Comparison of ENCODE assay signal across 13 cellular contexts in the genomic region with DNA sequence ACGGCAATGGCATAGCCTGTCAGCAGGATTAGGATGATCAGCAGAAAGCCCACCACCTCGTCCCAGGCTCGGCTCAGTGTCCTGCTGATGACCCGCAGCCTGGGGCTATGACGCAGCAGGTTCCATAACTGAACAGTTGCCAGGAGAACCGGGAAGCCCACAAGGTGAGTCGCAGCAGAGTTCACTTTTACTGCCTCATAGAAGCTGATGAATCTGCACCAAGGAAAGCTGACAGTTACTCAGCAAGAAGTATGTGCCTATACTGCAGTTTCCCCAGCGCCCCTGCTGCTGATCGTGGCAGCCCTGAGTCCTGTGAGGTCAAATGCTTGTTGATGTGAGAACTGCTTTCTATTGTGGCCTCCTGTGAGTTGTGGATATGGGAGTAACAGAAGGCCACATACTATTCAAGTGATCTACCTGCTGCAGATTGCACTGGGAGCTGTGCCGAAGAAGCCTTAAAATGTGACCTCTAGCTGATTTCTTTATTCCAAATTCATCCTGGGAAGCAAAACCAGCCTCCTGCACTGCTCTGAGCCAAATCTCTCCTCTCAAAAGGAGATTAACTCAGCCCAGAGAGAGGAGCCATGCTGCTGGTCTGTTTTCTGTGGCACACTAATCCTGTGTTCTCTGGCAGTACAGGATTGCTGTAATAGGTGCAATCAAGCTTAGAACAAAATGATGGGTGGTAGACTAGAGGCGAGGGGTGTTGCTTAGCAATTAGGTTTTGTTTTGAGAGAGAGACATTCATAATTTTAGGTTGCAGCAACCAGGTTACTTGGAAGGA. TPM values are rescaled to one million over a fixed set of nuclear protein-coding genes. Genes with fewer than 3 reads are reported as not detected.
DNase-seq lines count a peak whose midpoint lies in the region; FAIRE-seq and TF ChIP-seq lines count a peak whose summit lies in the region.
"Had no signal": no experiment of that assay in that cellular context is flagged by ENCODE, and none has a peak within 500 bp of the region (broad histone marks: within the 10 kb centered on the region; RNA-seq: fewer than 3 reads in every experiment).

No MANE protein-coding gene starts in this region.

- CTCF ChIA-PET in HEK293 (lab: Yijun Ruan, JAX), result no interaction called here
- CTCF ChIA-PET in MCF 10A (lab: Yijun Ruan, JAX), result interaction anchor here (0.6 to 1.9 kb wide), 4 partner anchors 21 to 52 kb away, joined by 3 to 10 read pairs (median 4); no protein-coding TSS in a partner anchor

- DNase-seq in AG10803 (ENCODE audit: low read depth), result peak; percentile 37
- peak; percentile 8 for DNase-seq in MCF 10A (ENCODE audit: unreplicated experiment)
- DNase-seq in effector CD4-positive, alpha-beta T cell, result no peak
- DNase-seq in vagina (ENCODE audit: extremely low spot score in 2 of 2), result no peak
- no peak for DNase-seq in small intestine
- no peak for DNase-seq in SW480 (ENCODE audit: low spot score)
- DNase-seq: activated naive CD8-positive, alpha-beta T cell treated with anti-CD3 and anti-CD28 coated beads for 36 hours; DMS153; NCI-H748 treated with DMSO at 0.1 percent for 48 hours; trophoblast cell had no signal

- H3K9me3 ChIP-seq in HEK293 (ENCODE audit: control insufficient read depth, insufficient read depth, low read depth, low read length), result no peaks in the 10 kb centered on the region
- no peaks in the 10 kb centered on the region for H3K9me3 ChIP-seq in muscle layer of colon (ENCODE audit: low read length)
- no peaks in the 10 kb centered on the region for H3K9me3 ChIP-seq in vagina
- H3K9me3 ChIP-seq in small intestine (ENCODE audit: control insufficient read depth, low read depth), result no peaks in the 10 kb centered on the region

- BruUV-seq in MCF 10A (replicated peaks; lab: Mats Ljungman, UMichigan), result no TSS peak

- H3K36me3 ChIP-seq in HEK293 (ENCODE audit: control insufficient read depth in 2 of 2, insufficient read depth in 1 of 2, low read length in 2 of 2) (peaks cover 22 to 54% of the 10 kb centered on the region in 2 experiments), muscle layer of colon (ENCODE audit: insufficient read depth, low read length) (peaks cover 4% of the 10 kb centered on the region), vagina (peaks cover 0 to under 1% of the 10 kb centered on the region in 2 donors), small intestine (ENCODE audit: control insufficient read depth in 2 of 2, insufficient read depth in 2 of 2, low read length in 2 of 2) (peaks cover under 1 to 4% of the 10 kb centered on the region in 2 donors)

- no peak overlapping the region for H3K27ac Mint-ChIP-seq in MCF 10A (ENCODE audit: low read depth, unreplicated experiment)
- H3K27ac Mint-ChIP-seq: activated naive CD8-positive, alpha-beta T cell treated with anti-CD3 and anti-CD28 coated beads for 36 hours had no signal

- H3K4me3 ChIP-seq in AG10803 (ENCODE audit: low read length) (no peak overlapping the region), HEK293 (ENCODE audit: low read depth, low read length) (no peak overlapping the region), muscle layer of colon (ENCODE audit: low read depth in 1 of 2, low read length in 2 of 2) (no peak overlapping the region), vagina (no peak overlapping the region), small intestine (ENCODE audit: low read depth in 1 of 2, low read length in 2 of 2) (no peak overlapping the region)

- H3K4me1 Mint-ChIP-seq in MCF 10A (ENCODE audit: insufficient read depth, unreplicated experiment), result peaks cover 7% of the 10 kb centered on the region

- H3K27me3 ChIP-seq in muscle layer of colon (ENCODE audit: control insufficient read depth in 1 of 2, insufficient read depth in 2 of 2, low read length in 2 of 2) (no peaks in the 10 kb centered on the region), vagina (no peaks in the 10 kb centered on the region), small intestine (ENCODE audit: control insufficient read depth in 2 of 2, insufficient read depth in 2 of 2, low read length in 2 of 2) (no peaks in the 10 kb centered on the region)

- TF ChIP-seq CTCF in AG10803 (conservative IDR thresholded peaks at IDR 0.05; ENCODE audit: low read length), result no peak
- no peak for TF ChIP-seq CTCF in HEK293 (tag by site-specific recombination; IDR thresholded peaks at IDR 0.05)
- no peak for TF ChIP-seq CTCF in MCF 10A (IDR thresholded peaks at IDR 0.05; ENCODE audit: unreplicated experiment)
- TF ChIP-seq CTCF in vagina (IDR thresholded peaks at IDR 0.05), result no peak

- no peak overlapping the region for H3K4me3 Mint-ChIP-seq in MCF 10A (ENCODE audit: unreplicated experiment)
- H3K4me3 Mint-ChIP-seq: activated naive CD8-positive, alpha-beta T cell treated with anti-CD3 and anti-CD28 coated beads for 36 hours had no signal

- H3K27me3 Mint-ChIP-seq in MCF 10A (ENCODE audit: insufficient read depth, unreplicated experiment), result no peaks in the 10 kb centered on the region
- H3K27me3 Mint-ChIP-seq: activated naive CD8-positive, alpha-beta T cell treated with anti-CD3 and anti-CD28 coated beads for 36 hours had no signal

- intact Hi-C loops in MCF 10A (cut with micrococcal nuclease) (no loop called here), vagina (cut with DNase I) (no loop called here)

- H3K36me3 Mint-ChIP-seq in MCF 10A (ENCODE audit: insufficient read depth, unreplicated experiment), result peaks cover 39% of the 10 kb centered on the region

- POLR2A ChIA-PET in HEK293 (lab: Yijun Ruan, JAX), result no interaction called here
- POLR2A ChIA-PET in MCF 10A (lab: Yijun Ruan, JAX), result interaction anchor here (1.9 kb wide), 1 partner anchor 38 kb away, joined by 4 read pairs; no protein-coding TSS in a partner anchor

- WGBS in small intestine, 3 donors, result 71 to 83% (median 78%) methylated on average over 11 of the region's 11 CpGs

- FAIRE-seq in small intestine (lab: Jason Lieb, UNC), result no peak
- FAIRE-seq: TTC549 had no signal

- peaks cover 11% of the 10 kb centered on the region; the same call in 1 of the 2 replicates for H3K4me1 ChIP-seq in HEK293 (ENCODE audit: control insufficient read depth, insufficient read depth, low read length)
- H3K4me1 ChIP-seq in muscle layer of colon (ENCODE audit: insufficient read depth, low read length), result peaks cover 29% of the 10 kb centered on the region
- peaks cover under 1% of the 10 kb centered on the region for H3K4me1 ChIP-seq in vagina
- no peaks in the 10 kb centered on the region for H3K4me1 ChIP-seq in small intestine (ENCODE audit: control insufficient read depth in 2 of 2, insufficient read depth in 1 of 2, low read depth in 1 of 2, low read length in 1 of 2)

- H3K27ac ChIP-seq in HEK293 (ENCODE audit: extremely low read depth, low read depth, low read length), result no peak overlapping the region
- H3K27ac ChIP-seq in muscle layer of colon (ENCODE audit: low read depth, low read length), result peak overlapping the region; percentile 49
- H3K27ac ChIP-seq in vagina, result no peak overlapping the region
- no peak overlapping the region for H3K27ac ChIP-seq in small intestine (ENCODE audit: low read depth in 1 of 2, low read length in 1 of 2)

- no peak for TF ChIP-seq POLR2A in vagina (IDR thresholded peaks at IDR 0.05)

- H3K9ac ChIP-seq in muscle layer of colon (ENCODE audit: low read length), result no peak overlapping the region

- no peaks in the 10 kb centered on the region for H3K9me3 Mint-ChIP-seq in MCF 10A (ENCODE audit: unreplicated experiment)
- H3K9me3 Mint-ChIP-seq: activated naive CD8-positive, alpha-beta T cell treated with anti-CD3 and anti-CD28 coated beads for 36 hours had no signal

TF ChIP-seq in HEK293, 187 proteins besides CTCF, POLR2A, EP300 and RAD21:
- TF ChIP-seq ZIC2 (tag by site-specific recombination; IDR thresholded peaks at IDR 0.05) (0 out of 2 replicates have a peak, but pooled peaks have one; percentile 11), SALL2 (tag by site-specific recombination; IDR thresholded peaks at IDR 0.05; ENCODE audit: borderline replicate concordance) (no peak)

RNA-seq across cellular contexts. Expression of gene IST1, which starts 38.8 kb away (rescaled TPM):
- total RNA-seq in MCF 10A (2022) (127 TPM in 2 replicates), vagina (159 TPM)
- polyA plus RNA-seq in small intestine, result 100 to 1,000 TPM; 112 to 158 (median 152) TPM

RNA-seq across cellular contexts. Expression of gene ZNF821, which starts 50.1 kb away (rescaled TPM):
- total RNA-seq in MCF 10A (2022) (3.4 and 4.4 TPM in 2 replicates), vagina (8.8 TPM)
- 10 to 100 TPM in 2 of 3 donors, 1 to 10 TPM in 1; 7.2 to 15.7 (median 10.3) TPM for polyA plus RNA-seq in small intestine

Comparison
In these comparisons a context has a peak if more than half of its experiments do, and no peak if none do; other contexts are left out.
1. DNase-seq: peak in AG10803 (single experiment) and MCF 10A (single experiment); none in effector CD4-positive, alpha-beta T cell (single experiment), vagina (0 of 2), small intestine (single experiment) and SW480 (single experiment).